8 cellular contexts compared by ENCODE assay signal in the genomic region with DNA sequence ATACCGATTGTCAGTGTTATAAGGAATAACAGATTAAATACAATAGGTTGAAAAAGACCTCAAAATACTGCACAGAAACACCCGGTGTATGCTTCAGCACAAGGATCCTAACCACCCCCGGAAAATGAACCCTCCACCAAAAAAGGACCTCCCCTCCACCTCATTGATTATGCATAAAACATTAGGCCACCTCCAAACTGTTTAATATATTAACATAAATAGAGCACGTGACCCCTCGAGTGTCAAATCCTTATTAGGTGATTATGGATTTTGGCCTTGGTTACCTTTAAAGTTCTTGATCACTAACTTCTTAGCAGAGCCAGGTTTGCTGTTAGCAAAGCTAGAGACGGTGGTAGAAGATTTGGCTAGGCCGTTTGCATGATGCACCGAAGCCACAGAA. TPM values are rescaled to one million over a fixed set of nuclear protein-coding genes. Genes with fewer than 3 reads are reported as not detected.
DNase-seq lines count a peak whose midpoint lies in the region; ATAC-seq and TF ChIP-seq lines count a peak whose summit lies in the region.

No MANE protein-coding gene starts in this region.

- H3K4me2 ChIP-seq in hepatocyte = peak overlapping the region; percentile 76

- H3K4me3 Mint-ChIP-seq in CD8-positive, alpha-beta memory T cell = peak overlapping the region; percentile 91 to 99 (median 96)
- H3K4me3 Mint-ChIP-seq in WTC11 = peak overlapping the region; percentile 93
- peak overlapping the region; percentile 100 for H3K4me3 Mint-ChIP-seq in stimulated activated memory B cell treated with anti-CD40 and anti-IgM and Interleukin-4, amounts not matched to agents 10 μg/mL and 1 μg/mL and 100 μg/mL, for 72 hours

- no peak for TF ChIP-seq CTCF in HL-60 (IDR thresholded peaks at IDR 0.05; ENCODE audit: insufficient read depth, low read length)
- no peak for TF ChIP-seq CTCF in WTC11 (IDR thresholded peaks at IDR 0.05)
- TF ChIP-seq CTCF in hepatocyte (IDR thresholded peaks at IDR 0.05; ENCODE audit: poor library complexity) = no peak

- peak overlapping the region; percentile 94 for H3K27ac ChIP-seq in CD8-positive, alpha-beta memory T cell (ENCODE audit: low read depth, low read length)
- H3K27ac ChIP-seq in HL-60 (replicated peaks) (peak overlapping the region; percentile 100), hepatocyte (peak overlapping the region; percentile 99)

- H3K36me3 Mint-ChIP-seq in CD8-positive, alpha-beta memory T cell = peaks cover 0 to 25% (median 0%) of the 10 kb centered on the region in 3 donors
- peaks cover 10% of the 10 kb centered on the region for H3K36me3 Mint-ChIP-seq in WTC11
- no peaks in the 10 kb centered on the region for H3K36me3 Mint-ChIP-seq in stimulated activated memory B cell treated with anti-CD40 and anti-IgM and Interleukin-4, amounts not matched to agents 10 μg/mL and 1 μg/mL and 100 μg/mL, for 72 hours

- H3K27me3 Mint-ChIP-seq in CD8-positive, alpha-beta memory T cell = peaks cover 0 to 2% of the 10 kb centered on the region in 2 donors
- H3K27me3 Mint-ChIP-seq in WTC11 (ENCODE audit: low read depth) = no peaks in the 10 kb centered on the region
- H3K27me3 Mint-ChIP-seq in stimulated activated memory B cell treated with anti-CD40 and anti-IgM and Interleukin-4, amounts not matched to agents 10 μg/mL and 1 μg/mL and 100 μg/mL, for 72 hours = no peaks in the 10 kb centered on the region

- H3K9me3 Mint-ChIP-seq in CD8-positive, alpha-beta memory T cell = no peaks in the 10 kb centered on the region
- H3K9me3 Mint-ChIP-seq in WTC11 = no peaks in the 10 kb centered on the region
- no peaks in the 10 kb centered on the region for H3K9me3 Mint-ChIP-seq in stimulated activated memory B cell treated with anti-CD40 and anti-IgM and Interleukin-4, amounts not matched to agents 10 μg/mL and 1 μg/mL and 100 μg/mL, for 72 hours

- no peak overlapping the region for H2AFZ ChIP-seq in hepatocyte

- no peak for DNase-seq in CD8-positive, alpha-beta memory T cell
- DNase-seq in HL-60 (ENCODE audit: low read depth in 1 of 2, low spot score in 1 of 2) = no peak
- DNase-seq in WTC11 (ENCODE audit: low spot score) = no peak
- DNase-seq in hepatocyte (ENCODE audit: low spot score) = no peak
- DNase-seq in cerebellar nuclear complex (lab: John Stamatoyannopoulos, UW) = no peak

- peaks cover 24 to 48% (median 47%) of the 10 kb centered on the region in 3 donors for H3K4me1 Mint-ChIP-seq in CD8-positive, alpha-beta memory T cell
- H3K4me1 Mint-ChIP-seq in WTC11 = peaks cover 14% of the 10 kb centered on the region
- peaks cover 13% of the 10 kb centered on the region for H3K4me1 Mint-ChIP-seq in stimulated activated memory B cell treated with anti-CD40 and anti-IgM and Interleukin-4, amounts not matched to agents 10 μg/mL and 1 μg/mL and 100 μg/mL, for 72 hours

- 27% methylated on average over 8 of the region's 8 CpGs for WGBS in hepatocyte (ENCODE audit: low lambda C conversion rate, missing lambda C conversion rate)

- peaks cover 8% of the 10 kb centered on the region for H4K20me1 ChIP-seq in hepatocyte (ENCODE audit: insufficient read depth, poor library complexity, severe bottlenecking)

- CTCF ChIA-PET in CD8-positive, alpha-beta memory T cell (lab: Charles Lee) = no interaction called here
- CTCF ChIA-PET in WTC11 (lab: Charles Lee) = no interaction called here

- ATAC-seq in WTC11 = no peak
- ATAC-seq in stimulated activated memory B cell treated with anti-CD40 and anti-IgM and Interleukin-4, amounts not matched to agents 10 μg/mL and 1 μg/mL and 100 μg/mL, for 72 hours = no peak
- ATAC-seq in HG02642 (IDR thresholded peaks at IDR 0.05; ENCODE audit: poor library complexity, unreplicated experiment) = no peak
- ATAC-seq in GM19395 (IDR thresholded peaks at IDR 0.05; ENCODE audit: unreplicated experiment) = no peak

- H3K9me3 ChIP-seq in CD8-positive, alpha-beta memory T cell (ENCODE audit: low read length) = no peaks in the 10 kb centered on the region
- H3K9me3 ChIP-seq in hepatocyte (ENCODE audit: low read depth) = no peaks in the 10 kb centered on the region

- H3K27ac Mint-ChIP-seq in CD8-positive, alpha-beta memory T cell = peak overlapping the region; percentile 76 to 99 (median 94)
- peak overlapping the region; percentile 98; the same call in 1 of the 2 replicates for H3K27ac Mint-ChIP-seq in WTC11
- H3K27ac Mint-ChIP-seq in stimulated activated memory B cell treated with anti-CD40 and anti-IgM and Interleukin-4, amounts not matched to agents 10 μg/mL and 1 μg/mL and 100 μg/mL, for 72 hours = peak overlapping the region; percentile 98

- H3K4me1 ChIP-seq in CD8-positive, alpha-beta memory T cell (ENCODE audit: insufficient read depth, low read length) = peaks cover 28% of the 10 kb centered on the region
- peaks cover 4% of the 10 kb centered on the region for H3K4me1 ChIP-seq in hepatocyte (ENCODE audit: insufficient read depth)

- no peaks in the 10 kb centered on the region for H3K27me3 ChIP-seq in CD8-positive, alpha-beta memory T cell (ENCODE audit: insufficient read depth, low read length, poor library complexity, severe bottlenecking)
- H3K27me3 ChIP-seq in HL-60 (ENCODE audit: insufficient read depth, poor library complexity, severe bottlenecking) (no peaks in the 10 kb centered on the region), hepatocyte (no peaks in the 10 kb centered on the region)

- POLR2A ChIA-PET in CD8-positive, alpha-beta memory T cell (lab: Charles Lee) = interaction anchor here (0.7 to 2.5 kb wide), 3 partner anchors 11 to 197 kb away, joined by 6 to 10 read pairs (median 6); no protein-coding TSS in a partner anchor
- POLR2A ChIA-PET in WTC11 (lab: Charles Lee) = no interaction called here

- H3K36me3 ChIP-seq in CD8-positive, alpha-beta memory T cell (ENCODE audit: insufficient read depth, low read length) = no peaks in the 10 kb centered on the region
- no peaks in the 10 kb centered on the region for H3K36me3 ChIP-seq in hepatocyte (replicated peaks; ENCODE audit: insufficient read depth, low read depth)

- H3K9me2 ChIP-seq in hepatocyte (replicated peaks; ENCODE audit: insufficient read depth) = no peaks in the 10 kb centered on the region

- peaks cover 45% of the 10 kb centered on the region for H3K79me2 ChIP-seq in hepatocyte

- peak overlapping the region; percentile 84 for H3K4me3 ChIP-seq in CD8-positive, alpha-beta memory T cell (ENCODE audit: low read length)
- H3K4me3 ChIP-seq in HL-60 (replicated peaks; ENCODE audit: insufficient read depth, low read length) = peak overlapping the region; percentile 74
- peak overlapping the region; percentile 50 for H3K4me3 ChIP-seq in hepatocyte

TF ChIP-seq in WTC11, 78 proteins besides CTCF, POLR2A, EP300 and RAD21 (continues in another document):
- TF ChIP-seq, protein P1, sequence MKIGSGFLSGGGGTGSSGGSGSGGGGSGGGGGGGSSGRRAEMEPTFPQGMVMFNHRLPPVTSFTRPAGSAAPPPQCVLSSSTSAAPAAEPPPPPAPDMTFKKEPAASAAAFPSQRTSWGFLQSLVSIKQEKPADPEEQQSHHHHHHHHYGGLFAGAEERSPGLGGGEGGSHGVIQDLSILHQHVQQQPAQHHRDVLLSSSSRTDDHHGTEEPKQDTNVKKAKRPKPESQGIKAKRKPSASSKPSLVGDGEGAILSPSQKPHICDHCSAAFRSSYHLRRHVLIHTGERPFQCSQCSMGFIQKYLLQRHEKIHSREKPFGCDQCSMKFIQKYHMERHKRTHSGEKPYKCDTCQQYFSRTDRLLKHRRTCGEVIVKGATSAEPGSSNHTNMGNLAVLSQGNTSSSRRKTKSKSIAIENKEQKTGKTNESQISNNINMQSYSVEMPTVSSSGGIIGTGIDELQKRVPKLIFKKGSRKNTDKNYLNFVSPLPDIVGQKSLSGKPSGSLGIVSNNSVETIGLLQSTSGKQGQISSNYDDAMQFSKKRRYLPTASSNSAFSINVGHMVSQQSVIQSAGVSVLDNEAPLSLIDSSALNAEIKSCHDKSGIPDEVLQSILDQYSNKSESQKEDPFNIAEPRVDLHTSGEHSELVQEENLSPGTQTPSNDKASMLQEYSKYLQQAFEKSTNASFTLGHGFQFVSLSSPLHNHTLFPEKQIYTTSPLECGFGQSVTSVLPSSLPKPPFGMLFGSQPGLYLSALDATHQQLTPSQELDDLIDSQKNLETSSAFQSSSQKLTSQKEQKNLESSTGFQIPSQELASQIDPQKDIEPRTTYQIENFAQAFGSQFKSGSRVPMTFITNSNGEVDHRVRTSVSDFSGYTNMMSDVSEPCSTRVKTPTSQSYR (CRISPR knock-in tag; IDR thresholded peaks at IDR 0.05) = no peak
- TF ChIP-seq, protein P2, sequence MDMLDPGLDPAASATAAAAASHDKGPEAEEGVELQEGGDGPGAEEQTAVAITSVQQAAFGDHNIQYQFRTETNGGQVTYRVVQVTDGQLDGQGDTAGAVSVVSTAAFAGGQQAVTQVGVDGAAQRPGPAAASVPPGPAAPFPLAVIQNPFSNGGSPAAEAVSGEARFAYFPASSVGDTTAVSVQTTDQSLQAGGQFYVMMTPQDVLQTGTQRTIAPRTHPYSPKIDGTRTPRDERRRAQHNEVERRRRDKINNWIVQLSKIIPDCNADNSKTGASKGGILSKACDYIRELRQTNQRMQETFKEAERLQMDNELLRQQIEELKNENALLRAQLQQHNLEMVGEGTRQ (CRISPR knock-in tag; IDR thresholded peaks at IDR 0.05) = peak; percentile 75
- TF ChIP-seq, protein P3, sequence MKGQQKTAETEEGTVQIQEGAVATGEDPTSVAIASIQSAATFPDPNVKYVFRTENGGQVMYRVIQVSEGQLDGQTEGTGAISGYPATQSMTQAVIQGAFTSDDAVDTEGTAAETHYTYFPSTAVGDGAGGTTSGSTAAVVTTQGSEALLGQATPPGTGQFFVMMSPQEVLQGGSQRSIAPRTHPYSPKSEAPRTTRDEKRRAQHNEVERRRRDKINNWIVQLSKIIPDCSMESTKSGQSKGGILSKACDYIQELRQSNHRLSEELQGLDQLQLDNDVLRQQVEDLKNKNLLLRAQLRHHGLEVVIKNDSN (CRISPR knock-in tag; IDR thresholded peaks at IDR 0.05) = peak; percentile 60; the same call in 1 of the 2 replicates
- no peak for TF ChIP-seq ZNF317 (CRISPR knock-in tag; IDR thresholded peaks at IDR 0.05; ENCODE audit: borderline replicate concordance, low read depth)

RNA-seq across cellular contexts. Expression of a gene that starts 1.0 kb away (rescaled TPM):
- total RNA-seq in CD8-positive, alpha-beta memory T cell = 10 to 100 TPM; 26.4 to 28.9 TPM
- 21.8 TPM for polyA plus RNA-seq in CD8-positive, alpha-beta memory T cell
- 38.9 to 42.3 TPM (median 42.3 TPM) in 3 replicates for total RNA-seq in WTC11 (2021)
- 46.4 and 50.5 TPM in 2 replicates for total RNA-seq in hepatocyte
- polyA plus RNA-seq in hepatocyte = 15.5 and 16.9 TPM in 2 replicates

RNA-seq across cellular contexts. Expression of a gene that starts 44.1 kb away (rescaled TPM):
- 10 to 100 TPM; 61.1 to 75.9 TPM for total RNA-seq in CD8-positive, alpha-beta memory T cell
- polyA plus RNA-seq in CD8-positive, alpha-beta memory T cell = 85.6 TPM
- total RNA-seq in WTC11 (2021) = 22.8 to 30.4 TPM (median 28.2 TPM) in 3 replicates
- total RNA-seq in hepatocyte = 44.6 and 46.0 TPM in 2 replicates
- polyA plus RNA-seq in hepatocyte = 66.5 and 72.6 TPM in 2 replicates
